ENCODE assay signal across 13 cellular contexts in the genomic region with DNA sequence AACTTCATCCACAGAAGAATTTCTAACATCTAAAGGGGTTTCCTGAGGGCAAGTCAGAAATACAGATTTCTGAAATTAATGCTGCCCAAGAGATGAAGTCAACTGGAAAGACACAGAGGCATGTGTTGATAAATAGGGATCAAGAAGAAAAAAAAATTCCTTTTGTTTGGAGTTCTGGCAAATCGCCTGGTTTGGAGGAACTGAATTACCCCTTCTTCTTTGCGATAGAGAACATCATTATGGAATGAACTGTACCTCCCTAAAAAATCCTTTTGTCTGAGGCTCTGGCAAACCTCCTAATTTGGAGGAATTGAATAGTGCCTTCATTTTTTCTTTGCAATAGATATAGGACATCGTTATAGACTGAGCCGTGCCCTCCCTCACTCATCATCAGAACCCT.
"Had no signal": no experiment of that assay in that cellular context is flagged by ENCODE, and none has a peak within 500 bp of the region (broad histone marks: within the 10 kb centered on the region; RNA-seq: fewer than 3 reads in every experiment).

No MANE protein-coding gene starts in this region.

- DNase-seq: dorsolateral prefrontal cortex; effector CD8-positive, alpha-beta T cell; foreskin keratinocyte; heart left ventricle; hippocampal formation; kidney glomerular epithelial cell; naive thymus-derived CD4-positive, alpha-beta T cell; nephron progenitor cell; sigmoid colon; stimulated activated CD4-positive, alpha-beta T cell treated with anti-CD3 and anti-CD28 coated beads, Interleukin-2, amount 100 ng/mL, for 24 hours; stimulated activated naive CD4-positive, alpha-beta T cell treated with Interleukin-2 at 50 U/mL for 16 hours; testis; upper lobe of right lung had no signal

- ATAC-seq: foreskin keratinocyte; naive thymus-derived CD4-positive, alpha-beta T cell; upper lobe of right lung had no signal
